In the genomic region with DNA sequence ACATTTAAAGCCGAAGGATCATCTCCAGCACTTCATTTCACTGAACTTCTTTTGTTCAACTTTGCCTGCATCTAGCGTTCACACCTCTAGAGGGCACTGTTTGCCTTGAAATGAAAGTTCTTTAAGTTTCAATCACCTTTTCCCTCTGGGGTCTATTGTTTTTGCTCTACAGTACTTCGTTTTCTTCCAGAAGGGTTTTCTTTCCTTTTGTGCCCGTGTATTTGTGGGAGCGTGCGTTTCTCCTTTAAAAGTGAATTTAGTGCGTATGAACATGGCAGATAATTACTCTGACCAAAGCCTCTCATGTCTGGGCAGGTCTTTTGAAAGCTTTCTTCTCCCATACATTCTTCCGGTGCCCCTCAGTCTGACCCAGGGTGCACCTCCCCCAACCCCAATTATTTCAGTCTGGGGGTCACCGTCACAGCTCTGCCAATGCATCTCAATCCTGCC, we compare ENCODE assay signal across 2 cellular contexts.
TF ChIP-seq lines count a peak whose summit lies in the region.

No MANE protein-coding gene starts in this region.

TF ChIP-seq in GM23338, 12 proteins besides CTCF, POLR2A, EP300 and RAD21 (continued from another document):
- TF ChIP-seq, protein P1, sequence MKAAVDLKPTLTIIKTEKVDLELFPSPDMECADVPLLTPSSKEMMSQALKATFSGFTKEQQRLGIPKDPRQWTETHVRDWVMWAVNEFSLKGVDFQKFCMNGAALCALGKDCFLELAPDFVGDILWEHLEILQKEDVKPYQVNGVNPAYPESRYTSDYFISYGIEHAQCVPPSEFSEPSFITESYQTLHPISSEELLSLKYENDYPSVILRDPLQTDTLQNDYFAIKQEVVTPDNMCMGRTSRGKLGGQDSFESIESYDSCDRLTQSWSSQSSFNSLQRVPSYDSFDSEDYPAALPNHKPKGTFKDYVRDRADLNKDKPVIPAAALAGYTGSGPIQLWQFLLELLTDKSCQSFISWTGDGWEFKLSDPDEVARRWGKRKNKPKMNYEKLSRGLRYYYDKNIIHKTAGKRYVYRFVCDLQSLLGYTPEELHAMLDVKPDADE (IDR thresholded peaks at IDR 0.05): no peak
- no peak for TF ChIP-seq STAT1 (IDR thresholded peaks at IDR 0.05; ENCODE audit: unreplicated experiment)

TF ChIP-seq in WTC11, 78 proteins besides CTCF, POLR2A, EP300 and RAD21 (continued from another document):
- TF ChIP-seq, protein P2, sequence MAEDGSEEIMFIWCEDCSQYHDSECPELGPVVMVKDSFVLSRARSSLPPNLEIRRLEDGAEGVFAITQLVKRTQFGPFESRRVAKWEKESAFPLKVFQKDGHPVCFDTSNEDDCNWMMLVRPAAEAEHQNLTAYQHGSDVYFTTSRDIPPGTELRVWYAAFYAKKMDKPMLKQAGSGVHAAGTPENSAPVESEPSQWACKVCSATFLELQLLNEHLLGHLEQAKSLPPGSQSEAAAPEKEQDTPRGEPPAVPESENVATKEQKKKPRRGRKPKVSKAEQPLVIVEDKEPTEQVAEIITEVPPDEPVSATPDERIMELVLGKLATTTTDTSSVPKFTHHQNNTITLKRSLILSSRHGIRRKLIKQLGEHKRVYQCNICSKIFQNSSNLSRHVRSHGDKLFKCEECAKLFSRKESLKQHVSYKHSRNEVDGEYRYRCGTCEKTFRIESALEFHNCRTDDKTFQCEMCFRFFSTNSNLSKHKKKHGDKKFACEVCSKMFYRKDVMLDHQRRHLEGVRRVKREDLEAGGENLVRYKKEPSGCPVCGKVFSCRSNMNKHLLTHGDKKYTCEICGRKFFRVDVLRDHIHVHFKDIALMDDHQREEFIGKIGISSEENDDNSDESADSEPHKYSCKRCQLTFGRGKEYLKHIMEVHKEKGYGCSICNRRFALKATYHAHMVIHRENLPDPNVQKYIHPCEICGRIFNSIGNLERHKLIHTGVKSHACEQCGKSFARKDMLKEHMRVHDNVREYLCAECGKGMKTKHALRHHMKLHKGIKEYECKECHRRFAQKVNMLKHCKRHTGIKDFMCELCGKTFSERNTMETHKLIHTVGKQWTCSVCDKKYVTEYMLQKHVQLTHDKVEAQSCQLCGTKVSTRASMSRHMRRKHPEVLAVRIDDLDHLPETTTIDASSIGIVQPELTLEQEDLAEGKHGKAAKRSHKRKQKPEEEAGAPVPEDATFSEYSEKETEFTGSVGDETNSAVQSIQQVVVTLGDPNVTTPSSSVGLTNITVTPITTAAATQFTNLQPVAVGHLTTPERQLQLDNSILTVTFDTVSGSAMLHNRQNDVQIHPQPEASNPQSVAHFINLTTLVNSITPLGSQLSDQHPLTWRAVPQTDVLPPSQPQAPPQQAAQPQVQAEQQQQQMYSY (CRISPR knock-in tag; IDR thresholded peaks at IDR 0.05): no peak
- no peak for TF ChIP-seq NFATC4 (CRISPR knock-in tag; IDR thresholded peaks at IDR 0.05)
